15 cellular contexts compared by ENCODE assay signal in the genomic region with DNA sequence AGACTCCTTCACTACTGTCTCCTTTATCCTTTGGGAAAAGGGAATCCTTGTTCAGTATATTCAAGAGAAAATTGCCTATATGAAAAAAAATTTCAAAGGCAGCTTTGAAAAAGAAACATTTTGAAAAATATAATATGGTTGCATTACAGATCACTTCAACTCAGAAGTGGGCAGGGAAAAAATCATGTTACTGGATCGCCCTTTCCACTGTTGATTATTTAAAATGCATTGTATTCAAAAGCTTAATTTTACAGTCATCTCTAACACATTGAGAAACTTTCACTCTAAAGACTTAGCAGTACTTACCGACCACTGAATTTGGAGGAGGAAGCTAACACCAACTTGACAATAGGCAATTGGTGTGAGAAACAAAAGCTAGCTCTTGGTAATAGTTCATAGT.
A peak's percentile ranks its signal among the peaks of the same experiment; 100 is the strongest.
DNase-seq lines count a peak whose midpoint lies in the region; ATAC-seq lines count a peak whose summit lies in the region.
"Had no signal": no experiment of that assay in that cellular context is flagged by ENCODE, and none has a peak within 500 bp of the region (broad histone marks: within the 10 kb centered on the region; RNA-seq: fewer than 3 reads in every experiment).

No MANE protein-coding gene starts in this region.

- DNase-seq in DMS79 treated with DMSO at 0.1 percent for 48 hours (lab: John Stamatoyannopoulos, UW) (peak; percentile 24), DMS79 (lab: John Stamatoyannopoulos, UW) (no peak), HT-29 (ENCODE audit: low spot score) (peak; percentile 4), left kidney (ENCODE audit: low read depth, low spot score) (peak; percentile 7), COLO668 (lab: John Stamatoyannopoulos, UW; ENCODE audit: unreplicated experiment) (no peak), HUDEP-2 (lab: John Stamatoyannopoulos, UW; ENCODE audit: unreplicated experiment in 76 of 76) (no peak)
- DNase-seq in T-helper 2 cell treated with Interferon-gamma antibody and Interleukin-4, amounts not matched to agents 5 μg/mL and 100 μg/mL, for 36 hours (ENCODE audit: low spot score) = no peak
- DNase-seq: activated CD4-positive, alpha-beta T cell treated with anti-CD3 and anti-CD28 coated beads for 4 hours; activated T-cell treated with anti-CD3 and anti-CD28 coated beads, Interleukin-2, amount 50 U/mL, for 4 hours; body of pancreas; mammary epithelial cell; NCI-H446 treated with DMSO at 0.1 percent for 48 hours; SW 1271; upper lobe of right lung had no signal

- H3K36me3 Mint-ChIP-seq in T-helper 2 cell treated with Interferon-gamma antibody and Interleukin-4, amounts not matched to agents 5 μg/mL and 100 μg/mL, for 36 hours (ENCODE audit: low read depth) = no peaks in the 10 kb centered on the region

- no peak overlapping the region for H3K27ac Mint-ChIP-seq in T-helper 2 cell treated with Interferon-gamma antibody and Interleukin-4, amounts not matched to agents 5 μg/mL and 100 μg/mL, for 36 hours

- H3K27me3 Mint-ChIP-seq in T-helper 2 cell treated with Interferon-gamma antibody and Interleukin-4, amounts not matched to agents 5 μg/mL and 100 μg/mL, for 36 hours (ENCODE audit: low read depth) = peaks cover 58% of the 10 kb centered on the region

- ATAC-seq in GM18520 (IDR thresholded peaks at IDR 0.05; ENCODE audit: unreplicated experiment) = no peak
- ATAC-seq: activated T-cell treated with anti-CD3 and anti-CD28 coated beads, Interleukin-2, amount 50 U/mL, for 4 hours; body of pancreas; upper lobe of right lung had no signal

- H3K4me3 Mint-ChIP-seq in T-helper 2 cell treated with Interferon-gamma antibody and Interleukin-4, amounts not matched to agents 5 μg/mL and 100 μg/mL, for 36 hours = peak overlapping the region; percentile 86

- H3K4me1 Mint-ChIP-seq in T-helper 2 cell treated with Interferon-gamma antibody and Interleukin-4, amounts not matched to agents 5 μg/mL and 100 μg/mL, for 36 hours (ENCODE audit: low read depth) = peaks cover 7% of the 10 kb centered on the region

- H3K9me3 Mint-ChIP-seq in T-helper 2 cell treated with Interferon-gamma antibody and Interleukin-4, amounts not matched to agents 5 μg/mL and 100 μg/mL, for 36 hours = no peaks in the 10 kb centered on the region
- H3K9me3 Mint-ChIP-seq: activated T-cell treated with anti-CD3 and anti-CD28 coated beads, Interleukin-2, amount 50 U/mL, for 4 hours had no signal

Comparison
In these comparisons a context has a peak if more than half of its experiments do, and no peak if none do; other contexts are left out.
1. DNase-seq: peak in DMS79 treated with DMSO at 0.1 percent for 48 hours (single experiment), HT-29 (single experiment) and left kidney (single experiment); none in DMS79 (single experiment), T-helper 2 cell treated with Interferon-gamma antibody and Interleukin-4, amounts not matched to agents 5 μg/mL and 100 μg/mL, for 36 hours (single experiment), COLO668 (single experiment) and HUDEP-2 (0 of 76).